Comparison of ENCODE assay signal across 9 cellular contexts in genomic region chr1:114152211-114153050, GRCh38. TPM values are rescaled to one million over a fixed set of nuclear protein-coding genes. Genes with fewer than 3 reads are reported as not detected.
DNase-seq lines count a peak whose midpoint lies in the region; ATAC-seq, FAIRE-seq and TF ChIP-seq lines count a peak whose summit lies in the region.
"Had no signal": no experiment of that assay in that cellular context is flagged by ENCODE, and none has a peak within 500 bp of the region (broad histone marks: within the 10 kb centered on the region; RNA-seq: fewer than 3 reads in every experiment).

No MANE protein-coding gene starts in this region.

- H3K9ac ChIP-seq in IMR-90 (ENCODE audit: low read depth, low read length) (no peak overlapping the region), keratinocyte (ENCODE audit: control insufficient read depth, extremely low read depth, insufficient read depth, low read length) (no peak overlapping the region), subcutaneous abdominal adipose tissue (ENCODE audit: low read length in 5 of 5) (no peak overlapping the region)

- H4K20me1 ChIP-seq in IMR-90 (ENCODE audit: insufficient read depth, low read length) (no peaks in the 10 kb centered on the region), keratinocyte (ENCODE audit: control insufficient read depth, extremely low read depth, insufficient read depth, low read length) (peaks cover 14% of the 10 kb centered on the region)

- H3K27me3 ChIP-seq in BE2C (peaks cover 82% of the 10 kb centered on the region), IMR-90 (ENCODE audit: control insufficient read depth, insufficient read depth, low read length) (peaks cover 80% of the 10 kb centered on the region), breast epithelium (peaks cover 5 to 82% of the 10 kb centered on the region in 2 donors), keratinocyte (ENCODE audit: control insufficient read depth, extremely low read depth, insufficient read depth, low read length) (peaks cover 66% of the 10 kb centered on the region), subcutaneous abdominal adipose tissue (ENCODE audit: control insufficient read depth in 5 of 5, insufficient read depth in 4 of 5, low read length in 5 of 5) (peaks cover 44 to 74% (median 64%) of the 10 kb centered on the region in 5 donors)

- H2BK15ac ChIP-seq in IMR-90 (ENCODE audit: low read depth, low read length), result no peak overlapping the region

- H3K14ac ChIP-seq in IMR-90 (replicated peaks; ENCODE audit: low read depth, low read length), result no peak overlapping the region

- FAIRE-seq in keratinocyte (lab: Jason Lieb, UNC), result no peak

- no peak for TF ChIP-seq RAD21 in IMR-90 (IDR thresholded peaks at IDR 0.05; ENCODE audit: low read length)

- peak; percentile 88 for ATAC-seq in IMR-90 (ENCODE audit: low read depth)
- ATAC-seq in HG03354 (IDR thresholded peaks at IDR 0.05; ENCODE audit: poor library complexity, severe bottlenecking, unreplicated experiment), result no peak
- ATAC-seq in GM18861 (IDR thresholded peaks at IDR 0.05; ENCODE audit: unreplicated experiment), result no peak
- ATAC-seq in GM19023 (IDR thresholded peaks at IDR 0.05; ENCODE audit: unreplicated experiment), result no peak
- ATAC-seq: HCT116 had no signal

- no peak overlapping the region for H3K23ac ChIP-seq in IMR-90 (ENCODE audit: low read depth, low read length)

- no peak overlapping the region for H2AK5ac ChIP-seq in IMR-90 (ENCODE audit: low read depth, low read length)

- H4K91ac ChIP-seq in IMR-90 (ENCODE audit: insufficient read depth, low read depth, low read length), result no peak overlapping the region

- no peak overlapping the region for H3K56ac ChIP-seq in IMR-90 (ENCODE audit: extremely low read depth, insufficient read depth, low read length)

- WGBS in IMR-90 (ENCODE audit: extremely low coverage in 2 of 2, insufficient read length in 1 of 2), 2 experiments, result 4% methylated on average over 19 of the region's 81 CpGs; no CpG with 5 or more reads in 1 of the 2 experiments

- H3K9me1 ChIP-seq in IMR-90 (ENCODE audit: insufficient read depth, low read length) (no peaks in the 10 kb centered on the region), keratinocyte (ENCODE audit: control insufficient read depth, extremely low read depth, insufficient read depth, low read length) (no peaks in the 10 kb centered on the region)

- intact Hi-C loops in IMR-90 (cut with micrococcal nuclease), result no loop called here
- intact Hi-C loops in breast epithelium (cut with DNase I; ENCODE audit: low total_unique reads), result no loop called here

- H3K4me1 ChIP-seq in BE2C (no peaks in the 10 kb centered on the region), IMR-90 (ENCODE audit: control insufficient read depth, insufficient read depth, low read length) (no peaks in the 10 kb centered on the region; the same call in 1 of the 2 replicates), breast epithelium (peaks cover 0 to 12% of the 10 kb centered on the region in 2 donors), keratinocyte (ENCODE audit: control insufficient read depth, extremely low read depth, insufficient read depth, low read length) (peaks cover 15% of the 10 kb centered on the region), subcutaneous abdominal adipose tissue (ENCODE audit: control insufficient read depth in 5 of 5, insufficient read depth in 5 of 5, low read length in 5 of 5) (peaks cover 0 to 31% (median 21%) of the 10 kb centered on the region in 5 donors)

- H3K27ac ChIP-seq in IMR-90 (ENCODE audit: insufficient read depth, low read length) (no peak overlapping the region), breast epithelium (no peak overlapping the region), keratinocyte (ENCODE audit: control insufficient read depth, insufficient read depth, low read length) (no peak overlapping the region), subcutaneous abdominal adipose tissue (ENCODE audit: low read depth, low read length) (no peak overlapping the region)

- H3K4me2 ChIP-seq in IMR-90 (ENCODE audit: low read depth, low read length) (peak overlapping the region; percentile 33; the same call in 1 of the 2 replicates), keratinocyte (ENCODE audit: control insufficient read depth, extremely low read depth, insufficient read depth, low read depth, low read length) (peak overlapping the region; percentile 40)

- H2AFZ ChIP-seq in IMR-90 (replicated peaks; ENCODE audit: low read length, poor library complexity) (peak overlapping the region; percentile 72), keratinocyte (ENCODE audit: control insufficient read depth, low read length) (peak overlapping the region; percentile 5)

- H3K79me2 ChIP-seq in keratinocyte (ENCODE audit: control insufficient read depth, insufficient read depth, low read length), result no peaks in the 10 kb centered on the region

- DNase-seq in BE2C (peak; percentile 55), IMR-90 (peak; percentile 24), breast epithelium (ENCODE audit: low spot score in 2 of 2) (no peak), keratinocyte (ENCODE audit: low read depth, low spot score) (no peak)

- H2BK5ac ChIP-seq in IMR-90 (ENCODE audit: low read depth, low read length, poor library complexity, severe bottlenecking), result no peak overlapping the region

- no TSS peak for BruUV-seq in IMR-90 (replicated peaks; lab: Mats Ljungman, UMichigan)

- no peak overlapping the region for H3K4ac ChIP-seq in IMR-90 (ENCODE audit: low read depth, low read length)

- H2BK20ac ChIP-seq in IMR-90 (ENCODE audit: low read depth, low read length), result no peak overlapping the region

- H4K5ac ChIP-seq in IMR-90 (ENCODE audit: low read depth, low read length), result no peak overlapping the region

- CTCF ChIA-PET in IMR-90 (lab: Yijun Ruan, JAX), result no interaction called here

- H3K79me1 ChIP-seq in IMR-90 (ENCODE audit: low read depth in 1 of 2, low read length in 2 of 2), result no peaks in the 10 kb centered on the region

- in situ Hi-C loops in IMR-90 (cut with MboI; ENCODE audit: low sequenced_read_pairs), result no loop called here

- no peak overlapping the region for H3K18ac ChIP-seq in IMR-90 (ENCODE audit: low read depth, low read length)

- dilution Hi-C loops in IMR-90 (cut with HindIII; ENCODE audit: low sequenced_read_pairs, unreplicated experiment) (no loop called here), keratinocyte (cut with MboI; ENCODE audit: extremely low pct_ligation_motif_present, low sequenced_read_pairs) (no loop called here)

- H3K4me3 ChIP-seq in BE2C (ENCODE audit: low read depth, low read length) (peak overlapping the region; percentile 20), IMR-90 (ENCODE audit: insufficient read depth, low read depth, low read length) (no peak overlapping the region; the same call in 1 of the 2 replicates), breast epithelium (peak overlapping the region; percentile 31 to 61 (median 46)), keratinocyte (ENCODE audit: control insufficient read depth in 2 of 3, extremely low read depth in 1 of 3, insufficient read depth in 2 of 3, low read depth in 1 of 3, low read length in 3 of 3) (peak overlapping the region in 2 of 3 experiments; percentile 3 to 35), subcutaneous abdominal adipose tissue (ENCODE audit: low read depth in 1 of 5, low read length in 5 of 5) (peak overlapping the region in 4 of 5 donors; percentile 22 to 62 (median 45))

- no peak for TF ChIP-seq CTCF in BE2C (IDR thresholded peaks at IDR 0.05; ENCODE audit: low read depth, low read length)
- no peak for TF ChIP-seq CTCF in IMR-90 (conservative IDR thresholded peaks at IDR 0.05; ENCODE audit: low read depth, low read length)
- TF ChIP-seq CTCF in breast epithelium (IDR thresholded peaks at IDR 0.05), result no peak
- no peak for TF ChIP-seq CTCF in keratinocyte (optimal IDR thresholded peaks at IDR 0.05 in 1 of 3, IDR thresholded peaks at IDR 0.05 in 1 of 3, conservative IDR thresholded peaks at IDR 0.05 in 1 of 3; ENCODE audit: extremely low read depth in 1 of 3, insufficient read depth in 2 of 3, low read length in 3 of 3)

- H4K8ac ChIP-seq in IMR-90 (ENCODE audit: low read depth in 2 of 2, low read length in 2 of 2), result no peak overlapping the region

- no peak overlapping the region for H2AK9ac ChIP-seq in IMR-90 (replicated peaks; ENCODE audit: low read depth, low read length, poor library complexity)

- POLR2A ChIA-PET in IMR-90 (lab: Charles Lee; ENCODE audit: unreplicated experiment), result no interaction called here

- H2BK120ac ChIP-seq in IMR-90 (ENCODE audit: low read depth, low read length), result no peak overlapping the region

- no peaks in the 10 kb centered on the region for H3K36me3 ChIP-seq in BE2C
- no peaks in the 10 kb centered on the region for H3K36me3 ChIP-seq in IMR-90 (ENCODE audit: control insufficient read depth, insufficient read depth, low read length)
- no peaks in the 10 kb centered on the region for H3K36me3 ChIP-seq in breast epithelium
- no peaks in the 10 kb centered on the region for H3K36me3 ChIP-seq in keratinocyte (ENCODE audit: control insufficient read depth in 2 of 2, extremely low read depth in 1 of 2, insufficient read depth in 2 of 2, low read length in 2 of 2)
- H3K36me3 ChIP-seq in subcutaneous abdominal adipose tissue (ENCODE audit: control insufficient read depth in 5 of 5, insufficient read depth in 5 of 5, low read length in 5 of 5), result no peaks in the 10 kb centered on the region

- H3K9me3 ChIP-seq in BE2C, result no peaks in the 10 kb centered on the region
- H3K9me3 ChIP-seq in IMR-90 (ENCODE audit: control insufficient read depth, insufficient read depth, low read length), result peaks cover 1% of the 10 kb centered on the region; the same call in 1 of the 2 replicates
- H3K9me3 ChIP-seq in breast epithelium, result no peaks in the 10 kb centered on the region
- H3K9me3 ChIP-seq in keratinocyte (ENCODE audit: control insufficient read depth, low read depth, low read length), result no peaks in the 10 kb centered on the region
- no peaks in the 10 kb centered on the region for H3K9me3 ChIP-seq in subcutaneous abdominal adipose tissue (ENCODE audit: control insufficient read depth in 5 of 5, low read length in 5 of 5)

- no peak for TF ChIP-seq POLR2A in IMR-90 (IDR thresholded peaks at IDR 0.05; ENCODE audit: low read depth, low read length)
- TF ChIP-seq POLR2A in breast epithelium (IDR thresholded peaks at IDR 0.05), result no peak

RNA-seq across cellular contexts. Expression of gene SYT6, which starts 1.2 kb away (rescaled TPM):
- polyA plus RNA-seq in BE2C (2012; ENCODE audit: insufficient read depth, insufficient read length, low read depth), result not detected
- total RNA-seq in IMR-90 (2012; rRNA removed) (not detected in 2 replicates), breast epithelium (under 1 TPM; under 0.01 to 0.15 (median under 0.01) TPM)
- polyA plus RNA-seq in IMR-90 (2012; rRNA removed) (not detected in 2 replicates), keratinocyte (not detected in 3 replicates)
- polyA plus RNA-seq in IMR-90 (2012; cell fraction: cytosol; rRNA removed), result not detected in 2 replicates
- polyA plus RNA-seq in IMR-90 (2012; cell fraction: nucleus; rRNA removed; ENCODE audit: low replicate concordance), result not detected in 2 replicates
- not detected for polyA plus RNA-seq in keratinocyte (2011; ENCODE audit: low read depth)
- not detected in 2 replicates for polyA plus RNA-seq in keratinocyte (2011; cell fraction: cytosol; rRNA removed)
- polyA plus RNA-seq in keratinocyte (2011; cell fraction: nucleus; rRNA removed), result not detected in 2 replicates
- polyA plus RNA-seq in keratinocyte (2012; ENCODE audit: low replicate concordance), result not detected in 2 replicates
- not detected in 3 replicates for polyA minus RNA-seq in keratinocyte
- not detected for polyA minus RNA-seq in keratinocyte (2011; cell fraction: cytosol; rRNA and poly(A)+ RNA removed)
- polyA minus RNA-seq in keratinocyte (2011; cell fraction: nucleus; rRNA and poly(A)+ RNA removed), result not detected in 2 replicates

Comparison
In these comparisons a context has a peak if more than half of its experiments do, and no peak if none do; other contexts are left out.
1. DNase-seq: peak in BE2C (single experiment) and IMR-90 (single experiment); none in breast epithelium (0 of 2) and keratinocyte (single experiment).